Comparison of ENCODE assay signal across 2 cellular contexts in the genomic region with DNA sequence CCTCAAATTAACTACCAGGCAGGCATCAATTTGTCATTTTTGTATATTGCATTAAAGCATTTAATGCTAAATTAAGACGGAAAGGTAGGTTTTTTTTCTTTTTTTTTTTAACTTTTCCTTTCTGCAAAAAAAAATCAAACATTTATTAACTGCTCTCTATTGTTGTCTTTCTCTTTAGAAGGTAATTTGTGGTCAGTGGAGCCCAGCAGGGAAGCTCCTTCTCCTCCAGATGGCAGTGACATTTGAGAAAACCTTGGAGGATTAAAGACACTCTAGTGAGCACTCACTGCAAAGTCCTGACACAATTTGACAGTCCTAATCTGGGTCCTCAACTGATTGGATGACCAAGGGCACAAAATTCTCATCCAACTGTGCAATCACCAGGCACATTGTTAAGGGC.
TF ChIP-seq lines count a peak whose summit lies in the region.

No MANE protein-coding gene starts in this region.

TF ChIP-seq in SK-N-SH, 30 proteins besides CTCF, POLR2A, EP300 and RAD21 (continued from another document):
- TF ChIP-seq, protein P1, sequence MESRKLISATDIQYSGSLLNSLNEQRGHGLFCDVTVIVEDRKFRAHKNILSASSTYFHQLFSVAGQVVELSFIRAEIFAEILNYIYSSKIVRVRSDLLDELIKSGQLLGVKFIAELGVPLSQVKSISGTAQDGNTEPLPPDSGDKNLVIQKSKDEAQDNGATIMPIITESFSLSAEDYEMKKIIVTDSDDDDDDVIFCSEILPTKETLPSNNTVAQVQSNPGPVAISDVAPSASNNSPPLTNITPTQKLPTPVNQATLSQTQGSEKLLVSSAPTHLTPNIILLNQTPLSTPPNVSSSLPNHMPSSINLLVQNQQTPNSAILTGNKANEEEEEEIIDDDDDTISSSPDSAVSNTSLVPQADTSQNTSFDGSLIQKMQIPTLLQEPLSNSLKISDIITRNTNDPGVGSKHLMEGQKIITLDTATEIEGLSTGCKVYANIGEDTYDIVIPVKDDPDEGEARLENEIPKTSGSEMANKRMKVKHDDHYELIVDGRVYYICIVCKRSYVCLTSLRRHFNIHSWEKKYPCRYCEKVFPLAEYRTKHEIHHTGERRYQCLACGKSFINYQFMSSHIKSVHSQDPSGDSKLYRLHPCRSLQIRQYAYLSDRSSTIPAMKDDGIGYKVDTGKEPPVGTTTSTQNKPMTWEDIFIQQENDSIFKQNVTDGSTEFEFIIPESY (IDR thresholded peaks at IDR 0.05; ENCODE audit: borderline replicate concordance, low read depth) = no peak
- no peak for TF ChIP-seq SMC3 (IDR thresholded peaks at IDR 0.05; ENCODE audit: low read depth, low read length)

TF ChIP-seq in WTC11, 78 proteins besides CTCF, POLR2A, EP300 and RAD21 (continued from another document):
- TF ChIP-seq, protein P2, sequence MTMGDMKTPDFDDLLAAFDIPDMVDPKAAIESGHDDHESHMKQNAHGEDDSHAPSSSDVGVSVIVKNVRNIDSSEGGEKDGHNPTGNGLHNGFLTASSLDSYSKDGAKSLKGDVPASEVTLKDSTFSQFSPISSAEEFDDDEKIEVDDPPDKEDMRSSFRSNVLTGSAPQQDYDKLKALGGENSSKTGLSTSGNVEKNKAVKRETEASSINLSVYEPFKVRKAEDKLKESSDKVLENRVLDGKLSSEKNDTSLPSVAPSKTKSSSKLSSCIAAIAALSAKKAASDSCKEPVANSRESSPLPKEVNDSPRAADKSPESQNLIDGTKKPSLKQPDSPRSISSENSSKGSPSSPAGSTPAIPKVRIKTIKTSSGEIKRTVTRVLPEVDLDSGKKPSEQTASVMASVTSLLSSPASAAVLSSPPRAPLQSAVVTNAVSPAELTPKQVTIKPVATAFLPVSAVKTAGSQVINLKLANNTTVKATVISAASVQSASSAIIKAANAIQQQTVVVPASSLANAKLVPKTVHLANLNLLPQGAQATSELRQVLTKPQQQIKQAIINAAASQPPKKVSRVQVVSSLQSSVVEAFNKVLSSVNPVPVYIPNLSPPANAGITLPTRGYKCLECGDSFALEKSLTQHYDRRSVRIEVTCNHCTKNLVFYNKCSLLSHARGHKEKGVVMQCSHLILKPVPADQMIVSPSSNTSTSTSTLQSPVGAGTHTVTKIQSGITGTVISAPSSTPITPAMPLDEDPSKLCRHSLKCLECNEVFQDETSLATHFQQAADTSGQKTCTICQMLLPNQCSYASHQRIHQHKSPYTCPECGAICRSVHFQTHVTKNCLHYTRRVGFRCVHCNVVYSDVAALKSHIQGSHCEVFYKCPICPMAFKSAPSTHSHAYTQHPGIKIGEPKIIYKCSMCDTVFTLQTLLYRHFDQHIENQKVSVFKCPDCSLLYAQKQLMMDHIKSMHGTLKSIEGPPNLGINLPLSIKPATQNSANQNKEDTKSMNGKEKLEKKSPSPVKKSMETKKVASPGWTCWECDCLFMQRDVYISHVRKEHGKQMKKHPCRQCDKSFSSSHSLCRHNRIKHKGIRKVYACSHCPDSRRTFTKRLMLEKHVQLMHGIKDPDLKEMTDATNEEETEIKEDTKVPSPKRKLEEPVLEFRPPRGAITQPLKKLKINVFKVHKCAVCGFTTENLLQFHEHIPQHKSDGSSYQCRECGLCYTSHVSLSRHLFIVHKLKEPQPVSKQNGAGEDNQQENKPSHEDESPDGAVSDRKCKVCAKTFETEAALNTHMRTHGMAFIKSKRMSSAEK (CRISPR knock-in tag; IDR thresholded peaks at IDR 0.05; ENCODE audit: borderline replicate concordance) = no peak
- TF ChIP-seq SMAD4 (CRISPR knock-in tag; IDR thresholded peaks at IDR 0.05) = no peak
- no peak for TF ChIP-seq ZBTB21 (CRISPR knock-in tag; IDR thresholded peaks at IDR 0.05; ENCODE audit: borderline replicate concordance)
- TF ChIP-seq, protein P3, sequence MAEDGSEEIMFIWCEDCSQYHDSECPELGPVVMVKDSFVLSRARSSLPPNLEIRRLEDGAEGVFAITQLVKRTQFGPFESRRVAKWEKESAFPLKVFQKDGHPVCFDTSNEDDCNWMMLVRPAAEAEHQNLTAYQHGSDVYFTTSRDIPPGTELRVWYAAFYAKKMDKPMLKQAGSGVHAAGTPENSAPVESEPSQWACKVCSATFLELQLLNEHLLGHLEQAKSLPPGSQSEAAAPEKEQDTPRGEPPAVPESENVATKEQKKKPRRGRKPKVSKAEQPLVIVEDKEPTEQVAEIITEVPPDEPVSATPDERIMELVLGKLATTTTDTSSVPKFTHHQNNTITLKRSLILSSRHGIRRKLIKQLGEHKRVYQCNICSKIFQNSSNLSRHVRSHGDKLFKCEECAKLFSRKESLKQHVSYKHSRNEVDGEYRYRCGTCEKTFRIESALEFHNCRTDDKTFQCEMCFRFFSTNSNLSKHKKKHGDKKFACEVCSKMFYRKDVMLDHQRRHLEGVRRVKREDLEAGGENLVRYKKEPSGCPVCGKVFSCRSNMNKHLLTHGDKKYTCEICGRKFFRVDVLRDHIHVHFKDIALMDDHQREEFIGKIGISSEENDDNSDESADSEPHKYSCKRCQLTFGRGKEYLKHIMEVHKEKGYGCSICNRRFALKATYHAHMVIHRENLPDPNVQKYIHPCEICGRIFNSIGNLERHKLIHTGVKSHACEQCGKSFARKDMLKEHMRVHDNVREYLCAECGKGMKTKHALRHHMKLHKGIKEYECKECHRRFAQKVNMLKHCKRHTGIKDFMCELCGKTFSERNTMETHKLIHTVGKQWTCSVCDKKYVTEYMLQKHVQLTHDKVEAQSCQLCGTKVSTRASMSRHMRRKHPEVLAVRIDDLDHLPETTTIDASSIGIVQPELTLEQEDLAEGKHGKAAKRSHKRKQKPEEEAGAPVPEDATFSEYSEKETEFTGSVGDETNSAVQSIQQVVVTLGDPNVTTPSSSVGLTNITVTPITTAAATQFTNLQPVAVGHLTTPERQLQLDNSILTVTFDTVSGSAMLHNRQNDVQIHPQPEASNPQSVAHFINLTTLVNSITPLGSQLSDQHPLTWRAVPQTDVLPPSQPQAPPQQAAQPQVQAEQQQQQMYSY (CRISPR knock-in tag; IDR thresholded peaks at IDR 0.05) = no peak
- TF ChIP-seq NFATC4 (CRISPR knock-in tag; IDR thresholded peaks at IDR 0.05) = no peak
- TF ChIP-seq, protein P4, sequence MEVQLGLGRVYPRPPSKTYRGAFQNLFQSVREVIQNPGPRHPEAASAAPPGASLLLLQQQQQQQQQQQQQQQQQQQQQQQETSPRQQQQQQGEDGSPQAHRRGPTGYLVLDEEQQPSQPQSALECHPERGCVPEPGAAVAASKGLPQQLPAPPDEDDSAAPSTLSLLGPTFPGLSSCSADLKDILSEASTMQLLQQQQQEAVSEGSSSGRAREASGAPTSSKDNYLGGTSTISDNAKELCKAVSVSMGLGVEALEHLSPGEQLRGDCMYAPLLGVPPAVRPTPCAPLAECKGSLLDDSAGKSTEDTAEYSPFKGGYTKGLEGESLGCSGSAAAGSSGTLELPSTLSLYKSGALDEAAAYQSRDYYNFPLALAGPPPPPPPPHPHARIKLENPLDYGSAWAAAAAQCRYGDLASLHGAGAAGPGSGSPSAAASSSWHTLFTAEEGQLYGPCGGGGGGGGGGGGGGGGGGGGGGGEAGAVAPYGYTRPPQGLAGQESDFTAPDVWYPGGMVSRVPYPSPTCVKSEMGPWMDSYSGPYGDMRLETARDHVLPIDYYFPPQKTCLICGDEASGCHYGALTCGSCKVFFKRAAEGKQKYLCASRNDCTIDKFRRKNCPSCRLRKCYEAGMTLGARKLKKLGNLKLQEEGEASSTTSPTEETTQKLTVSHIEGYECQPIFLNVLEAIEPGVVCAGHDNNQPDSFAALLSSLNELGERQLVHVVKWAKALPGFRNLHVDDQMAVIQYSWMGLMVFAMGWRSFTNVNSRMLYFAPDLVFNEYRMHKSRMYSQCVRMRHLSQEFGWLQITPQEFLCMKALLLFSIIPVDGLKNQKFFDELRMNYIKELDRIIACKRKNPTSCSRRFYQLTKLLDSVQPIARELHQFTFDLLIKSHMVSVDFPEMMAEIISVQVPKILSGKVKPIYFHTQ (CRISPR knock-in tag; IDR thresholded peaks at IDR 0.05) = no peak
- TF ChIP-seq, protein P5, sequence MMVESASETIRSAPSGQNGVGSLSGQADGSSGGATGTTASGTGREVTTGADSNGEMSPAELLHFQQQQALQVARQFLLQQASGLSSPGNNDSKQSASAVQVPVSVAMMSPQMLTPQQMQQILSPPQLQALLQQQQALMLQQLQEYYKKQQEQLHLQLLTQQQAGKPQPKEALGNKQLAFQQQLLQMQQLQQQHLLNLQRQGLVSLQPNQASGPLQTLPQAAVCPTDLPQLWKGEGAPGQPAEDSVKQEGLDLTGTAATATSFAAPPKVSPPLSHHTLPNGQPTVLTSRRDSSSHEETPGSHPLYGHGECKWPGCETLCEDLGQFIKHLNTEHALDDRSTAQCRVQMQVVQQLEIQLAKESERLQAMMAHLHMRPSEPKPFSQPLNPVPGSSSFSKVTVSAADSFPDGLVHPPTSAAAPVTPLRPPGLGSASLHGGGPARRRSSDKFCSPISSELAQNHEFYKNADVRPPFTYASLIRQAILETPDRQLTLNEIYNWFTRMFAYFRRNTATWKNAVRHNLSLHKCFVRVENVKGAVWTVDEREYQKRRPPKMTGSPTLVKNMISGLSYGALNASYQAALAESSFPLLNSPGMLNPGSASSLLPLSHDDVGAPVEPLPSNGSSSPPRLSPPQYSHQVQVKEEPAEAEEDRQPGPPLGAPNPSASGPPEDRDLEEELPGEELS (CRISPR knock-in tag; IDR thresholded peaks at IDR 0.05) = no peak
- no peak for TF ChIP-seq ZNF263 (CRISPR knock-in tag; IDR thresholded peaks at IDR 0.05; ENCODE audit: low read depth)
- no peak for TF ChIP-seq ATF1 (CRISPR knock-in tag; IDR thresholded peaks at IDR 0.05)
- TF ChIP-seq ZNF232 (CRISPR knock-in tag; IDR thresholded peaks at IDR 0.05) = no peak
- no peak for TF ChIP-seq NR1H2 (CRISPR knock-in tag; IDR thresholded peaks at IDR 0.05)
- no peak for TF ChIP-seq SOX15 (CRISPR knock-in tag; IDR thresholded peaks at IDR 0.05)
- TF ChIP-seq NFYB (CRISPR knock-in tag; conservative IDR thresholded peaks at IDR 0.05; ENCODE audit: low read depth) = no peak
- no peak for TF ChIP-seq GABPB1 (CRISPR knock-in tag; IDR thresholded peaks at IDR 0.05)
TF ChIP-seq in WTC11: peak in this region for 0.
